In genomic region chr18:43642647-43643046, GRCh38 we compare ENCODE assay signal across 17 cellular contexts.
"Had no signal": no experiment of that assay in that cellular context is flagged by ENCODE, and none has a peak within 500 bp of the region (broad histone marks: within the 10 kb centered on the region; RNA-seq: fewer than 3 reads in every experiment).

No MANE protein-coding gene starts in this region.

- H3K27ac Mint-ChIP-seq: immature natural killer cell had no signal

- DNase-seq: dermis blood vessel endothelial cell; dorsolateral prefrontal cortex; effector CD4-positive, alpha-beta T cell; effector memory CD4-positive, alpha-beta T cell; foreskin keratinocyte; heart left ventricle; hypothalamus; immature natural killer cell; islet precursor cell; kidney; kidney glomerular epithelial cell; left colon; left lung; left ventricle myocardium superior; lower lobe of right lung; mesendoderm; midbrain had no signal

- H3K4me1 Mint-ChIP-seq: immature natural killer cell had no signal

- H3K36me3 Mint-ChIP-seq: immature natural killer cell had no signal

- H3K4me3 Mint-ChIP-seq: immature natural killer cell had no signal
